Comparison of ENCODE assay signal across 21 cellular contexts in genomic region chr7:95322874-95323273, GRCh38. TPM values are rescaled to one million over a fixed set of nuclear protein-coding genes. Genes with fewer than 3 reads are reported as not detected.
A peak's percentile ranks its signal among the peaks of the same experiment; 100 is the strongest.
DNase-seq lines count a peak whose midpoint lies in the region; ATAC-seq and TF ChIP-seq lines count a peak whose summit lies in the region.
"Had no signal": no experiment of that assay in that cellular context is flagged by ENCODE, and none has a peak within 500 bp of the region (broad histone marks: within the 10 kb centered on the region; RNA-seq: fewer than 3 reads in every experiment).

No MANE protein-coding gene starts in this region.

- H3K9me3 ChIP-seq in right lobe of liver = no peaks in the 10 kb centered on the region
- no peaks in the 10 kb centered on the region for H3K9me3 ChIP-seq in hepatocyte (ENCODE audit: low read depth)
- H3K9me3 ChIP-seq: BE2C had no signal

- H3K9me3 Mint-ChIP-seq in stimulated activated naive B cell treated with anti-CD40 and anti-IgM and Interleukin-4, amounts not matched to agents 10 μg/mL and 1 μg/mL and 100 μg/mL, for 72 hours = peaks cover 0 to 3% of the 10 kb centered on the region in 2 donors
- H3K9me3 Mint-ChIP-seq: CD4-positive, alpha-beta T cell had no signal

- DNase-seq in M059J (ENCODE audit: low read depth) (peak; percentile 23), T1000 (lab: John Stamatoyannopoulos, UW) (peak; percentile 47), right lobe of liver (no peak), foreskin melanocyte (no peak), hepatocyte (ENCODE audit: low spot score) (no peak)
- no peak for DNase-seq in stimulated activated naive B cell treated with anti-CD40 and anti-IgM and Interleukin-4, amounts not matched to agents 10 μg/mL and 1 μg/mL and 100 μg/mL, for 72 hours
- no peak for DNase-seq in stimulated activated naive CD4-positive, alpha-beta T cell treated with Interleukin-2 at 50 U/mL for 16 hours (lab: John Stamatoyannopoulos, UW)
- DNase-seq: BE2C; CD4-positive, alpha-beta T cell; KBM-7; MV-4-11; NCI-H187; NCI-H2227 treated with DMSO at 0.1 percent for 48 hours; NCI-H524; NK-92 treated with Interleukin-12 subunit alpha and Interleukin-12 subunit beta, amount 100 ng/mL, for 24 hours; T-helper 1 cell had no signal

- peaks cover 0 to 41% (median 13%) of the 10 kb centered on the region in 4 donors for H3K4me1 ChIP-seq in right lobe of liver
- peaks cover 5% of the 10 kb centered on the region for H3K4me1 ChIP-seq in hepatocyte (ENCODE audit: insufficient read depth)
- H3K4me1 ChIP-seq: BE2C had no signal

- TF ChIP-seq POLR2A in right lobe of liver (IDR thresholded peaks at IDR 0.05) = no peak

- H3K79me2 ChIP-seq in hepatocyte = no peaks in the 10 kb centered on the region

- no peaks in the 10 kb centered on the region for H3K9me2 ChIP-seq in hepatocyte (replicated peaks; ENCODE audit: insufficient read depth)

- H3K4me3 ChIP-seq in right lobe of liver (peak overlapping the region; percentile 9 to 74 (median 64)), hepatocyte (no peak overlapping the region)
- H3K4me3 ChIP-seq: SK-N-MC had no signal

- TF ChIP-seq CTCF in C4-2B (conservative IDR thresholded peaks at IDR 0.05) = no peak
- TF ChIP-seq CTCF in right lobe of liver (IDR thresholded peaks at IDR 0.05) = no peak
- TF ChIP-seq CTCF in hepatocyte (IDR thresholded peaks at IDR 0.05; ENCODE audit: poor library complexity) = no peak

- peaks cover 2 to 6% of the 10 kb centered on the region in 2 donors for H3K4me1 Mint-ChIP-seq in stimulated activated naive B cell treated with anti-CD40 and anti-IgM and Interleukin-4, amounts not matched to agents 10 μg/mL and 1 μg/mL and 100 μg/mL, for 72 hours

- H3K4me3 Mint-ChIP-seq in stimulated activated naive B cell treated with anti-CD40 and anti-IgM and Interleukin-4, amounts not matched to agents 10 μg/mL and 1 μg/mL and 100 μg/mL, for 72 hours = no peak overlapping the region
- H3K4me3 Mint-ChIP-seq: CD4-positive, alpha-beta T cell had no signal

- H3K27me3 Mint-ChIP-seq in stimulated activated naive B cell treated with anti-CD40 and anti-IgM and Interleukin-4, amounts not matched to agents 10 μg/mL and 1 μg/mL and 100 μg/mL, for 72 hours = peaks cover 17 to 22% of the 10 kb centered on the region in 2 donors

- H3K27ac Mint-ChIP-seq in stimulated activated naive B cell treated with anti-CD40 and anti-IgM and Interleukin-4, amounts not matched to agents 10 μg/mL and 1 μg/mL and 100 μg/mL, for 72 hours = no peak overlapping the region
- H3K27ac Mint-ChIP-seq: CD4-positive, alpha-beta T cell had no signal

- H3K36me3 ChIP-seq in right lobe of liver (no peaks in the 10 kb centered on the region), hepatocyte (replicated peaks; ENCODE audit: insufficient read depth, low read depth) (no peaks in the 10 kb centered on the region)
- H3K36me3 ChIP-seq: BE2C had no signal

- peak in 2 of 4 donors; percentile 15 to 21 for ATAC-seq in right lobe of liver
- ATAC-seq in stimulated activated naive B cell treated with anti-CD40 and anti-IgM and Interleukin-4, amounts not matched to agents 10 μg/mL and 1 μg/mL and 100 μg/mL, for 72 hours (replicated peaks) = no peak
- ATAC-seq: Right ventricle myocardium inferior had no signal

- no peaks in the 10 kb centered on the region for H3K36me3 Mint-ChIP-seq in stimulated activated naive B cell treated with anti-CD40 and anti-IgM and Interleukin-4, amounts not matched to agents 10 μg/mL and 1 μg/mL and 100 μg/mL, for 72 hours

- H3K27me3 ChIP-seq in right lobe of liver = no peaks in the 10 kb centered on the region
- H3K27me3 ChIP-seq in hepatocyte = peaks cover 3% of the 10 kb centered on the region
- H3K27me3 ChIP-seq: BE2C had no signal

- 25% methylated on average over 1 of the region's 2 CpGs for WGBS in right lobe of liver (ENCODE audit: insufficient coverage, low coverage, low lambda C conversion rate, missing lambda C conversion rate)
- 64% methylated on average over 2 of the region's 2 CpGs for WGBS in hepatocyte (ENCODE audit: low lambda C conversion rate, missing lambda C conversion rate)

- intact Hi-C loops in right lobe of liver (cut with DNase I) = no loop called here

- H3K27ac ChIP-seq in C4-2B (peak overlapping the region; percentile 54), right lobe of liver (peak overlapping the region; percentile 58 to 96 (median 86)), hepatocyte (no peak overlapping the region)
- H3K27ac ChIP-seq: SK-N-MC had no signal

- no peak overlapping the region for H2AFZ ChIP-seq in hepatocyte

- no peak overlapping the region for H3K4me2 ChIP-seq in hepatocyte

- no peaks in the 10 kb centered on the region for H4K20me1 ChIP-seq in hepatocyte (ENCODE audit: insufficient read depth, poor library complexity, severe bottlenecking)

RNA-seq across cellular contexts. Expression of gene PON1, which starts 1.5 kb away (rescaled TPM):
- not detected in 2 replicates for total RNA-seq in M059J (2014; rRNA removed; shearing (Covaris generic))
- total RNA-seq in right lobe of liver (100 to 1,000 TPM in 4 of 6 experiments, 10 to 100 TPM in 2; 85.3 to 677 (median 410) TPM), hepatocyte (29.2 and 37.4 TPM in 2 replicates)
- polyA plus RNA-seq in hepatocyte = 42.2 and 62.3 TPM in 2 replicates
- total RNA-seq: CD4-positive, alpha-beta T cell; H1; Right ventricle myocardium inferior had no signal
- polyA plus RNA-seq: AG04450, H1 had no signal

Comparison
In these comparisons a context has a peak if more than half of its experiments do, and no peak if none do; other contexts are left out.
1. DNase-seq: peak in M059J (single experiment) and T1000 (single experiment); none in right lobe of liver (0 of 3), stimulated activated naive B cell treated with anti-CD40 and anti-IgM and Interleukin-4, amounts not matched to agents 10 μg/mL and 1 μg/mL and 100 μg/mL, for 72 hours (single experiment), stimulated activated naive CD4-positive, alpha-beta T cell treated with Interleukin-2 at 50 U/mL for 16 hours (single experiment), foreskin melanocyte (single experiment) and hepatocyte (single experiment).
2. RNA of gene PON1, which starts 1.5 kb away (total RNA-seq): 85.3 to 677 TPM in right lobe of liver and 29.2 to 37.4 TPM in hepatocyte; not detected in M059J; every median in the first group is over 10 times any median in the second.